In the genomic region with DNA sequence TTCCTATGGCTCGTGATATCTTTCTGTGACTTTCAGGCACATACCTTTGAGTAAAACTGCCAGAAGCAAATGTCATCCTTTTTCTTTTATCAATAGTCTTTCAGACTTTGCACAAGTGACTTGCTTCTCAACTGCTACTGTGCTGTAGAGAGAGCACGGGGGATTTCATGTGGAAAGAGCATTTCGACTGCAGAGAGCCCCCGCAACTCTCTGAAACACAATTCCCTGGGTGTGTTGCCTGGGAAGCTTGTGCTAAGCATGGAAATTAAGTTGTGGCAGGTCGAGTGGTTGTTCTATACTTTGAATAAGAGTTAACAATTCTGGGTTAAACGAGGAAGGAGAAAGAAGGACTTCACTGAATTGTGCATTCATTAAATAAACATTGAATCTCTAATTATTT, we compare ENCODE assay signal across 22 cellular contexts.
"Had no signal": no experiment of that assay in that cellular context is flagged by ENCODE, and none has a peak within 500 bp of the region (broad histone marks: within the 10 kb centered on the region; RNA-seq: fewer than 3 reads in every experiment).

No MANE protein-coding gene starts in this region.

- H3K4me1 ChIP-seq: colonic mucosa, esophagus muscularis mucosa, esophagus squamous epithelium, foreskin keratinocyte, gastrocnemius medialis, gastroesophageal sphincter, heart left ventricle, heart right ventricle had no signal

- H3K27ac ChIP-seq: colonic mucosa, coronary artery, dorsolateral prefrontal cortex, epithelial cell of prostate, esophagus muscularis mucosa, esophagus squamous epithelium, foreskin keratinocyte, gastrocnemius medialis, gastroesophageal sphincter, heart left ventricle, heart right ventricle had no signal

- H3K27me3 ChIP-seq: colonic mucosa, esophagus muscularis mucosa, esophagus squamous epithelium, foreskin keratinocyte, gastrocnemius medialis, gastroesophageal sphincter, heart left ventricle, heart right ventricle had no signal

- DNase-seq: colonic mucosa; cortex of kidney; dermis blood vessel endothelial cell; dorsolateral prefrontal cortex; effector CD4-positive, alpha-beta T cell; effector CD8-positive, alpha-beta T cell; effector memory CD4-positive, alpha-beta T cell; effector memory CD8-positive, alpha-beta T cell; endodermal cell; erythroblast; esophagus squamous epithelium; foreskin fibroblast; foreskin keratinocyte; foreskin melanocyte; gastrocnemius medialis; glutamatergic neuron; heart left ventricle; heart right ventricle had no signal

- H3K36me3 ChIP-seq: colonic mucosa, esophagus muscularis mucosa, esophagus squamous epithelium, gastrocnemius medialis, gastroesophageal sphincter, heart left ventricle, heart right ventricle had no signal

- H3K4me3 ChIP-seq: colonic mucosa, coronary artery, dorsolateral prefrontal cortex, esophagus muscularis mucosa, esophagus squamous epithelium, gastrocnemius medialis, gastroesophageal sphincter, heart left ventricle, heart right ventricle had no signal

- H3K9me3 ChIP-seq: colonic mucosa, esophagus muscularis mucosa, esophagus squamous epithelium, gastrocnemius medialis, gastroesophageal sphincter, heart left ventricle, heart right ventricle had no signal
